In the genomic region with DNA sequence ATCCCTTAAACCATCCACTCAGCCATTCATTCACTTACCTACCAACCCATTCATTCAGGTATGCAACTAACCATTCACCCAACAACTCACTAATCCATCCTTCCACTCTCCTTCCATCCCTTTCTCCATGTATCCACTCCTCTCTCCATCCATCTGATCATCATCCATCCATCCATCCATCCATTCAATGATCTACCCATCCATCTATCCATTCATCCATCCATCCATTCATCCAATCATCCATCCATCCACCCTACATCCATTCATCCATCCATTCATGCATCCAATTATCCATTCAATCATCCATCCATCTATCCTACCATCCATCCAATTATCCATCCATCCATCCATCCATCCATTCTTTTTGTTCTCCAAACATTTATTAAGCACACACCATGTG, we compare ENCODE assay signal across 17 cellular contexts. TPM values are rescaled to one million over a fixed set of nuclear protein-coding genes. Genes with fewer than 3 reads are reported as not detected.
DNase-seq lines count a peak whose midpoint lies in the region; ATAC-seq, FAIRE-seq and TF ChIP-seq lines count a peak whose summit lies in the region.
"Had no signal": no experiment of that assay in that cellular context is flagged by ENCODE, and none has a peak within 500 bp of the region (broad histone marks: within the 10 kb centered on the region; RNA-seq: fewer than 3 reads in every experiment).

No MANE protein-coding gene starts in this region.

- CTCF ChIA-PET in K562 (lab: Yijun Ruan, JAX; ENCODE audit: low intra/inter-chr PET ratio) = interaction anchor here (0.7 kb wide), 1 partner anchor 22 kb away, joined by 3 read pairs; no protein-coding TSS in a partner anchor

- POLR2A ChIA-PET in K562 (lab: Yijun Ruan, JAX) = no interaction called here

- H4K20me1 ChIP-seq in K562 (replicated peaks; ENCODE audit: control insufficient read depth, insufficient read depth, low read length) = no peaks in the 10 kb centered on the region
- H4K20me1 ChIP-seq: BLaER1 had no signal

- DNase-seq in GM12891 (ENCODE audit: insufficient read length, low spot score) (no peak), HTR-8/SVneo (ENCODE audit: insufficient read length, low spot score) (no peak), K562 (ENCODE audit: extremely low read depth in 1 of 4, low spot score in 3 of 4) (no peak), urothelium cell line (ENCODE audit: low spot score) (no peak), activated gamma-delta T cell (lab: John Stamatoyannopoulos, UW) (no peak), occipital lobe (lab: John Stamatoyannopoulos, UW) (no peak), kidney glomerular epithelial cell (lab: John Stamatoyannopoulos, UW) (no peak)
- DNase-seq: CD4-positive, alpha-beta memory T cell; DMS153; DMS79; GDM1; HCEC 1CT; HFFc6 had no signal

- intact Hi-C loops in K562 (cut with micrococcal nuclease) = no loop called here

- H3K4me1 ChIP-seq in K562 (replicated peaks in 1 of 2; ENCODE audit: control insufficient read depth in 2 of 2, insufficient read depth in 2 of 2, low read length in 2 of 2) = no peaks in the 10 kb centered on the region; a peak in 1 of 5 replicates

- H3K4me3 ChIP-seq in K562 = no peak overlapping the region
- H3K4me3 ChIP-seq: BLaER1 had no signal

- no peak overlapping the region for H3K9ac ChIP-seq in K562 (ENCODE audit: insufficient read depth in 1 of 2, low read depth in 2 of 2, low read length in 2 of 2)
- H3K9ac ChIP-seq: BLaER1 had no signal

- peak; percentile 51 for FAIRE-seq in GM12891 (lab: Jason Lieb, UNC)
- FAIRE-seq in HTR-8/SVneo (lab: Jason Lieb, UNC) = peak; percentile 54
- no peak for FAIRE-seq in K562 (lab: Jason Lieb, UNC)
- peak; percentile 52 for FAIRE-seq in urothelium cell line (lab: Jason Lieb, UNC)
- FAIRE-seq: H54 had no signal

- no peak for TF ChIP-seq RAD21 in K562 (CRISPR knock-in tag; conservative IDR thresholded peaks at IDR 0.05 in 1 of 2, IDR thresholded peaks at IDR 0.05 in 1 of 2)

- no peak for TF ChIP-seq EP300 in K562 (IDR thresholded peaks at IDR 0.05; ENCODE audit: low read length)

- H3K9me1 ChIP-seq in K562 (ENCODE audit: control insufficient read depth, insufficient read depth, low read length) = no peaks in the 10 kb centered on the region

- no peak for ATAC-seq in K562

- no peaks in the 10 kb centered on the region for H3K79me2 ChIP-seq in K562 (ENCODE audit: control insufficient read depth, insufficient read depth, low read length)

- H3K36me3 ChIP-seq in K562 (ENCODE audit: control insufficient read depth, insufficient read depth, low read length) = no peaks in the 10 kb centered on the region
- H3K36me3 ChIP-seq: BLaER1 had no signal

- TF ChIP-seq POLR2A in GM12891 (IDR thresholded peaks at IDR 0.05; ENCODE audit: low read depth, low read length) = no peak
- no peak for TF ChIP-seq POLR2A in K562 (conservative IDR thresholded peaks at IDR 0.05)

- peaks cover 5 to 10% of the 10 kb centered on the region in 2 experiments; a peak in 4 of 5 replicates for H3K27me3 ChIP-seq in K562 (ENCODE audit: control insufficient read depth in 2 of 2, insufficient read depth in 2 of 2, low read length in 2 of 2)
- H3K27me3 ChIP-seq: BLaER1 had no signal

- H3K4me2 ChIP-seq in K562 (ENCODE audit: insufficient read depth, low read length) = no peak overlapping the region
- H3K4me2 ChIP-seq: BLaER1 had no signal

- H3K9me3 ChIP-seq in K562 (replicated peaks; ENCODE audit: control insufficient read depth, insufficient read depth, low read depth, low read length) = no peaks in the 10 kb centered on the region
- H3K9me3 ChIP-seq: BLaER1 had no signal

- TF ChIP-seq CTCF in K562 (IDR thresholded peaks at IDR 0.05 in 2 of 3, conservative IDR thresholded peaks at IDR 0.05 in 1 of 3; ENCODE audit: insufficient read depth in 2 of 3, low read depth in 1 of 3, low read length in 3 of 3) = no peak

- H3K27ac ChIP-seq in K562 (ENCODE audit: extremely low read depth, low read depth, low read length) = no peak overlapping the region
- H3K27ac ChIP-seq: BLaER1 had no signal

- no peak overlapping the region for H2AFZ ChIP-seq in K562 (ENCODE audit: low read depth, low read length)

- no TSS peak for BruUV-seq in K562 (replicated peaks; lab: Mats Ljungman, UMichigan)

- in situ Hi-C loops in K562 (cut with MboI) = no loop called here

TF ChIP-seq in GM12891, 5 proteins besides CTCF, POLR2A, EP300 and RAD21:
- TF ChIP-seq POU2F2 (IDR thresholded peaks at IDR 0.05; ENCODE audit: low read depth, low read length) = no peak
- no peak for TF ChIP-seq PAX5 (IDR thresholded peaks at IDR 0.05; ENCODE audit: insufficient read depth, low read length, severe bottlenecking)
- TF ChIP-seq SPI1 (IDR thresholded peaks at IDR 0.05; ENCODE audit: low read depth, low read length) = no peak
- no peak for TF ChIP-seq TAF1 (IDR thresholded peaks at IDR 0.05; ENCODE audit: low read depth, low read length)
- no peak for TF ChIP-seq POLR2AphosphoS5 (IDR thresholded peaks at IDR 0.05; ENCODE audit: low read depth, low read length)

TF ChIP-seq in K562, 482 proteins besides CTCF, POLR2A, EP300 and RAD21 (continues in another document):
- TF ChIP-seq MECOM (CRISPR knock-in tag; IDR thresholded peaks at IDR 0.05) (no peak), ZBTB11 (CRISPR knock-in tag; IDR thresholded peaks at IDR 0.05) (peak in 1 of 3 experiments; percentile 85; a peak in 2 of 6 replicates), ZBTB8A (IDR thresholded peaks at IDR 0.05; ENCODE audit: partially characterized antibody) (no peak), EWSR1 (IDR thresholded peaks at IDR 0.05; ENCODE audit: borderline replicate concordance, low read depth, partially characterized antibody) (peak; percentile 80), ELF4 (CRISPR knock-in tag; IDR thresholded peaks at IDR 0.05) (0 out of 2 replicates have a peak, but pooled peaks have one; percentile 29), SMARCB1 (IDR thresholded peaks at IDR 0.05; ENCODE audit: insufficient read length, low read depth) (no peak), KDM2B (CRISPR knock-in tag; IDR thresholded peaks at IDR 0.05) (no peak), ZBTB26 (CRISPR knock-in tag; IDR thresholded peaks at IDR 0.05) (peak; percentile 50; the same call in 1 of the 2 replicates)
- TF ChIP-seq, protein P1, sequence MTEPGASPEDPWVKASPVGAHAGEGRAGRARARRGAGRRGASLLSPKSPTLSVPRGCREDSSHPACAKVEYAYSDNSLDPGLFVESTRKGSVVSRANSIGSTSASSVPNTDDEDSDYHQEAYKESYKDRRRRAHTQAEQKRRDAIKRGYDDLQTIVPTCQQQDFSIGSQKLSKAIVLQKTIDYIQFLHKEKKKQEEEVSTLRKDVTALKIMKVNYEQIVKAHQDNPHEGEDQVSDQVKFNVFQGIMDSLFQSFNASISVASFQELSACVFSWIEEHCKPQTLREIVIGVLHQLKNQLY (CRISPR knock-in tag; conservative IDR thresholded peaks at IDR 0.05) = no peak

RNA-seq across cellular contexts. Expression of gene BCAS1, which starts 13.8 kb away (rescaled TPM):
- polyA plus RNA-seq in GM12891 (2012; ENCODE audit: low read depth, missing spikeins) = 1.4 TPM
- 0.58 and 0.92 TPM in 2 replicates for total RNA-seq in K562 (2011; cell fraction: chromatin; rRNA removed; ENCODE audit: low replicate concordance)
- total RNA-seq in K562 (2011; cell fraction: nucleolus; rRNA removed) = 0.39 and 0.67 TPM in 2 replicates
- 0.51 and 0.69 TPM in 2 replicates for total RNA-seq in K562 (2011; cell fraction: nucleoplasm; rRNA removed)
- total RNA-seq in K562 (2014; rRNA removed) (1.6 and 1.8 TPM in 2 replicates), K562 (2014; rRNA removed; fragmentation: Illumina TruSeq; extraction: Trizol) (1.1 and 1.5 TPM in 2 replicates), K562 (2015; rRNA removed; fragmentation: Illumina TruSeq; extraction: Trizol) (0.54 and 0.57 TPM in 2 replicates), K562 (2021) (0.93 and 1.0 TPM in 2 replicates), occipital lobe (3.0 TPM)
- polyA plus RNA-seq in K562 (2011; rRNA removed) (0.18 and 0.19 TPM in 2 replicates), K562 (2014; fragmentation: Illumina TruSeq; extraction: Trizol) (1.3 and 2.3 TPM in 2 replicates), K562 (2014; fragmentation: Nextera tagmentation; extraction: Ambion mirVana) (under 1 TPM; 0.37 to 0.63 TPM), K562 (2014; rRNA removed) (1.0 and 1.1 TPM in 2 replicates)
- polyA plus RNA-seq in K562 (2011; cell fraction: cytosol; rRNA removed) = 0.07 and 0.15 TPM in 2 replicates
- 0.20 and 0.24 TPM in 2 replicates for polyA plus RNA-seq in K562 (2011; cell fraction: nucleus; rRNA removed)
- 0.76 and 1.8 TPM in 2 replicates for polyA plus RNA-seq in K562 (2012)
- 0.18 and 0.25 TPM in 2 replicates for polyA minus RNA-seq in K562 (2011; rRNA and poly(A)+ RNA removed)
- not detected in 2 replicates for polyA minus RNA-seq in K562 (2011; cell fraction: cytosol; rRNA and poly(A)+ RNA removed)
- polyA minus RNA-seq in K562 (2011; cell fraction: nucleus; rRNA and poly(A)+ RNA removed) = 0.33 and 0.40 TPM in 2 replicates
- total RNA-seq: Daoy had no signal
- polyA plus RNA-seq: AG04450 had no signal
